In the genomic region with DNA sequence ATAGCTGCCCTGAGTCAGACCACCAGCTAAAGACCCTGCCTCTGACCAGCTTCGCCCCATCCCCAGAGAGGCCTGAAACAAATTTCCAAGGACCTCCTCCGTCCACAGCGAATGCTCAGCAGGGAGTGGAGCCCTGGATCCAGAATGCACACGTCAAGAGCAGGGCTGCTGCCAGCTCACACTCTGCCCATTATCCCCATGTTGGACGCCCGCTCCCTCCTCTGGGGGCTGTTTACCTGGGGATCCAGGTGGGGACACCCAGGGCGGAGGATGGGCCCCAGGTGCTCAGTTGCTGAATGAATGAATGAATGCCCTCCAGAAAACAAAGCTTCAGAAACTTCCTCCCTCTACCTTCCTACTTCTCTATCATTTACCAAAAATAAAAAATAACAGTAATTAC, we compare ENCODE assay signal across 17 cellular contexts. TPM values are rescaled to one million over a fixed set of nuclear protein-coding genes. Genes with fewer than 3 reads are reported as not detected.
DNase-seq lines count a peak whose midpoint lies in the region; ATAC-seq and TF ChIP-seq lines count a peak whose summit lies in the region.
"Had no signal": no experiment of that assay in that cellular context is flagged by ENCODE, and none has a peak within 500 bp of the region (broad histone marks: within the 10 kb centered on the region; RNA-seq: fewer than 3 reads in every experiment).

No MANE protein-coding gene starts in this region.

- no peaks in the 10 kb centered on the region for H3K9me3 ChIP-seq in CD8-positive, alpha-beta memory T cell (ENCODE audit: low read length)
- no peaks in the 10 kb centered on the region for H3K9me3 ChIP-seq in neural cell (ENCODE audit: low read length)
- H3K9me3 ChIP-seq: BLaER1 treated with 17β-estradiol and CSF1 and Interleukin-3, amounts not matched to agents 10 nM and 100 nM; colonic mucosa; ovary; thoracic aorta had no signal

- no peak overlapping the region for H2AFZ ChIP-seq in neural cell (ENCODE audit: low read depth, low read length)

- no peaks in the 10 kb centered on the region for H3K27me3 Mint-ChIP-seq in T-helper 2 cell treated with Interferon-gamma antibody and Interleukin-4, amounts not matched to agents 5 μg/mL and 100 μg/mL, for 36 hours (ENCODE audit: low read depth)
- no peaks in the 10 kb centered on the region for H3K27me3 Mint-ChIP-seq in CD8-positive, alpha-beta memory T cell
- no peaks in the 10 kb centered on the region for H3K27me3 Mint-ChIP-seq in activated naive CD8-positive, alpha-beta T cell treated with anti-CD3 and anti-CD28 coated beads, Interleukin-2, amount 10 ng/mL, durations not matched to agents 7 days and 5 days
- peaks cover 35% of the 10 kb centered on the region for H3K27me3 Mint-ChIP-seq in osteocyte (ENCODE audit: unreplicated experiment)

- no peak overlapping the region for H3K4me2 ChIP-seq in neural cell (ENCODE audit: low read length)
- H3K4me2 ChIP-seq: BLaER1 treated with 17β-estradiol and CSF1 and Interleukin-3, amounts not matched to agents 10 nM and 100 nM had no signal

- H3K4me1 Mint-ChIP-seq in T-helper 2 cell treated with Interferon-gamma antibody and Interleukin-4, amounts not matched to agents 5 μg/mL and 100 μg/mL, for 36 hours (ENCODE audit: low read depth): peaks cover 88% of the 10 kb centered on the region
- peaks cover 93 to 99% (median 98%) of the 10 kb centered on the region in 3 donors for H3K4me1 Mint-ChIP-seq in CD8-positive, alpha-beta memory T cell
- peaks cover 83% of the 10 kb centered on the region for H3K4me1 Mint-ChIP-seq in activated naive CD8-positive, alpha-beta T cell treated with anti-CD3 and anti-CD28 coated beads, Interleukin-2, amount 10 ng/mL, durations not matched to agents 7 days and 5 days
- H3K4me1 Mint-ChIP-seq in osteocyte (ENCODE audit: unreplicated experiment): peaks cover 8% of the 10 kb centered on the region

- CTCF ChIA-PET in CD8-positive, alpha-beta memory T cell (lab: Charles Lee): interaction anchor here (1.0 to 3.6 kb wide), 10 partner anchors 9 to 1115 kb away, joined by 3 to 26 read pairs (median 3); no protein-coding TSS in a partner anchor

- peaks cover 80% of the 10 kb centered on the region for H3K36me3 Mint-ChIP-seq in T-helper 2 cell treated with Interferon-gamma antibody and Interleukin-4, amounts not matched to agents 5 μg/mL and 100 μg/mL, for 36 hours (ENCODE audit: low read depth)
- H3K36me3 Mint-ChIP-seq in CD8-positive, alpha-beta memory T cell: peaks cover 4 to 91% (median 33%) of the 10 kb centered on the region in 3 donors
- H3K36me3 Mint-ChIP-seq in activated naive CD8-positive, alpha-beta T cell treated with anti-CD3 and anti-CD28 coated beads, Interleukin-2, amount 10 ng/mL, durations not matched to agents 7 days and 5 days: peaks cover 54% of the 10 kb centered on the region
- no peaks in the 10 kb centered on the region for H3K36me3 Mint-ChIP-seq in osteocyte (ENCODE audit: unreplicated experiment)

- H3K4me3 Mint-ChIP-seq in T-helper 2 cell treated with Interferon-gamma antibody and Interleukin-4, amounts not matched to agents 5 μg/mL and 100 μg/mL, for 36 hours: peak overlapping the region; percentile 85
- H3K4me3 Mint-ChIP-seq in CD8-positive, alpha-beta memory T cell: peak overlapping the region; percentile 84 to 99 (median 92)
- peak overlapping the region; percentile 79 for H3K4me3 Mint-ChIP-seq in activated naive CD8-positive, alpha-beta T cell treated with anti-CD3 and anti-CD28 coated beads, Interleukin-2, amount 10 ng/mL, durations not matched to agents 7 days and 5 days
- no peak overlapping the region for H3K4me3 Mint-ChIP-seq in osteocyte (ENCODE audit: unreplicated experiment)

- H3K4me3 ChIP-seq in CD8-positive, alpha-beta memory T cell (ENCODE audit: low read length): peak overlapping the region; percentile 44
- peak overlapping the region; percentile 91 for H3K4me3 ChIP-seq in neural cell (ENCODE audit: low read length)
- H3K4me3 ChIP-seq: BLaER1 treated with 17β-estradiol and CSF1 and Interleukin-3, amounts not matched to agents 10 nM and 100 nM; colonic mucosa; ovary; thoracic aorta had no signal

- H3K9ac ChIP-seq in neural cell (ENCODE audit: low read length): no peak overlapping the region
- H3K9ac ChIP-seq: BLaER1 treated with 17β-estradiol and CSF1 and Interleukin-3, amounts not matched to agents 10 nM and 100 nM had no signal

- H3K36me3 ChIP-seq in CD8-positive, alpha-beta memory T cell (ENCODE audit: insufficient read depth, low read length): peaks cover 76% of the 10 kb centered on the region
- peaks cover 18% of the 10 kb centered on the region for H3K36me3 ChIP-seq in neural cell (ENCODE audit: insufficient read depth, low read length)
- H3K36me3 ChIP-seq: colonic mucosa, ovary, thoracic aorta had no signal

- H3K27ac Mint-ChIP-seq in T-helper 2 cell treated with Interferon-gamma antibody and Interleukin-4, amounts not matched to agents 5 μg/mL and 100 μg/mL, for 36 hours: peak overlapping the region; percentile 92
- peak overlapping the region; percentile 95 to 100 (median 100) for H3K27ac Mint-ChIP-seq in CD8-positive, alpha-beta memory T cell
- peak overlapping the region; percentile 95 for H3K27ac Mint-ChIP-seq in activated naive CD8-positive, alpha-beta T cell treated with anti-CD3 and anti-CD28 coated beads, Interleukin-2, amount 10 ng/mL, durations not matched to agents 7 days and 5 days
- no peak overlapping the region for H3K27ac Mint-ChIP-seq in osteocyte (ENCODE audit: unreplicated experiment)

- no peak for DNase-seq in T-helper 2 cell treated with Interferon-gamma antibody and Interleukin-4, amounts not matched to agents 5 μg/mL and 100 μg/mL, for 36 hours (ENCODE audit: low spot score)
- DNase-seq in T-helper 2 cell (no peak), osteocyte (ENCODE audit: extremely low spot score, unreplicated experiment) (no peak), foreskin melanocyte (no peak), NCI-H2107 (lab: John Stamatoyannopoulos, UW) (no peak)
- peak in 1 of 5 donors; percentile 41 for DNase-seq in CD8-positive, alpha-beta memory T cell
- no peak for DNase-seq in activated naive CD8-positive, alpha-beta T cell treated with anti-CD3 and anti-CD28 coated beads, Interleukin-2, amount 10 ng/mL, durations not matched to agents 7 days and 5 days
- DNase-seq: 8988T; colonic mucosa; NCI-H1694 treated with DMSO at 0.1 percent for 48 hours; ovary; stimulated activated CD4-positive, alpha-beta T cell treated with anti-CD3 and anti-CD28 coated beads, Interleukin-2, amount 100 ng/mL, for 48 hours; SW 1271 had no signal

- H3K4me1 ChIP-seq in CD8-positive, alpha-beta memory T cell (ENCODE audit: insufficient read depth, low read length): peaks cover 100% of the 10 kb centered on the region
- H3K4me1 ChIP-seq: colonic mucosa had no signal

- H3F3A ChIP-seq in neural cell (ENCODE audit: insufficient read depth, low read length, poor library complexity, severe bottlenecking): no peaks in the 10 kb centered on the region

- H3K79me2 ChIP-seq in neural cell (replicated peaks; ENCODE audit: insufficient read depth, low read length): peaks cover 100% of the 10 kb centered on the region

- peaks cover 96% of the 10 kb centered on the region for H4K20me1 ChIP-seq in neural cell (ENCODE audit: insufficient read depth)

- H3K27me3 ChIP-seq in CD8-positive, alpha-beta memory T cell (ENCODE audit: insufficient read depth, low read length, poor library complexity, severe bottlenecking): no peaks in the 10 kb centered on the region
- H3K27me3 ChIP-seq in neural cell (ENCODE audit: insufficient read depth, low read depth, low read length): no peaks in the 10 kb centered on the region
- H3K27me3 ChIP-seq: colonic mucosa, ovary had no signal

- H3K9me3 Mint-ChIP-seq in T-helper 2 cell treated with Interferon-gamma antibody and Interleukin-4, amounts not matched to agents 5 μg/mL and 100 μg/mL, for 36 hours: no peaks in the 10 kb centered on the region
- H3K9me3 Mint-ChIP-seq in CD8-positive, alpha-beta memory T cell: no peaks in the 10 kb centered on the region
- no peaks in the 10 kb centered on the region for H3K9me3 Mint-ChIP-seq in activated naive CD8-positive, alpha-beta T cell treated with anti-CD3 and anti-CD28 coated beads, Interleukin-2, amount 10 ng/mL, durations not matched to agents 7 days and 5 days
- no peaks in the 10 kb centered on the region for H3K9me3 Mint-ChIP-seq in osteocyte (ENCODE audit: unreplicated experiment)

- no peak for ATAC-seq in activated naive CD8-positive, alpha-beta T cell treated with anti-CD3 and anti-CD28 coated beads, Interleukin-2, amount 10 ng/mL, durations not matched to agents 7 days and 5 days (ENCODE audit: low read depth)

- POLR2A ChIA-PET in CD8-positive, alpha-beta memory T cell (lab: Charles Lee): interaction anchor here (1.1 to 6.0 kb wide), 8 partner anchors 8 to 64 kb away, joined by 3 to 53 read pairs (median 6); partner anchors contain the start of gene BCL11B
- POLR2A ChIA-PET in activated naive CD8-positive, alpha-beta T cell treated with anti-CD3 and anti-CD28 coated beads, Interleukin-2, amount 10 ng/mL, durations not matched to agents 7 days and 5 days (lab: Charles Lee): interaction anchor here (1.1 to 3.9 kb wide), 15 partner anchors 8 to 62 kb away, joined by 3 to 30 read pairs (median 7); partner anchors contain the start of gene BCL11B

- no peak for TF ChIP-seq EP300 in neural cell (conservative IDR thresholded peaks at IDR 0.05; ENCODE audit: poor library complexity, severe bottlenecking)

- peak overlapping the region; percentile 28 for H3K27ac ChIP-seq in CD8-positive, alpha-beta memory T cell (ENCODE audit: low read depth, low read length)
- H3K27ac ChIP-seq in neural cell (ENCODE audit: low read length): no peak overlapping the region
- H3K27ac ChIP-seq: BLaER1 treated with 17β-estradiol and CSF1 and Interleukin-3, amounts not matched to agents 10 nM and 100 nM; colonic mucosa; ovary; thoracic aorta had no signal

- TF ChIP-seq RAD21 in neural cell (conservative IDR thresholded peaks at IDR 0.05): no peak

- TF ChIP-seq CTCF in neural cell (IDR thresholded peaks at IDR 0.05; ENCODE audit: poor library complexity, severe bottlenecking) (no peak), osteocyte (IDR thresholded peaks at IDR 0.05) (no peak)

- H3K9me2 ChIP-seq in neural cell (ENCODE audit: insufficient read depth, low read length): no peaks in the 10 kb centered on the region

TF ChIP-seq in neural cell, 6 proteins besides CTCF, POLR2A, EP300 and RAD21 (continues in another document):
- TF ChIP-seq MXI1 (conservative IDR thresholded peaks at IDR 0.05; ENCODE audit: poor library complexity, severe bottlenecking): no peak

RNA-seq across cellular contexts. Expression of gene BCL11B, which starts 18.1 kb away (rescaled TPM):
- total RNA-seq in CD8-positive, alpha-beta memory T cell: 10 to 100 TPM; 42.0 to 42.5 TPM
- 9.7 TPM for polyA plus RNA-seq in CD8-positive, alpha-beta memory T cell
- 100 to 1,000 TPM in 1 of 2 experiments, 10 to 100 TPM in 1; 99.5 to 104 TPM for total RNA-seq in activated naive CD8-positive, alpha-beta T cell treated with anti-CD3 and anti-CD28 coated beads, Interleukin-2, amount 10 ng/mL, durations not matched to agents 7 days and 5 days
- 98.9 and 104 TPM in 2 replicates for polyA plus RNA-seq in neural cell
- polyA minus RNA-seq in neural cell: 259 and 270 TPM in 2 replicates
- total RNA-seq in osteocyte: 0.16 and 0.18 TPM in 2 replicates
- total RNA-seq: NCI-H460 had no signal

Comparison
In these comparisons a context has a peak if more than half of its experiments do, and no peak if none do; other contexts are left out.
1. RNA of gene BCL11B, which starts 18.1 kb away (total RNA-seq): 99.5 to 104 TPM in activated naive CD8-positive, alpha-beta T cell treated with anti-CD3 and anti-CD28 coated beads, Interleukin-2, amount 10 ng/mL, durations not matched to agents 7 days and 5 days and 42.0 to 42.5 TPM in CD8-positive, alpha-beta memory T cell; 0.16 to 0.18 TPM in osteocyte; every median in the first group is over 10 times any median in the second.